Comparison of ENCODE assay signal across 8 cellular contexts in genomic region chr2:181456660-181457120, GRCh38.
A peak's percentile ranks its signal among the peaks of the same experiment; 100 is the strongest.
DNase-seq lines count a peak whose midpoint lies in the region; ATAC-seq and TF ChIP-seq lines count a peak whose summit lies in the region.

No MANE protein-coding gene starts in this region.

- no peak for TF ChIP-seq CTCF in AG04449 (IDR thresholded peaks at IDR 0.05; ENCODE audit: insufficient read depth, low read length, missing control alignments)

- ATAC-seq in GM19043 (IDR thresholded peaks at IDR 0.05; ENCODE audit: low read depth, unreplicated experiment) (peak; percentile 72), HG03196 (IDR thresholded peaks at IDR 0.05; ENCODE audit: unreplicated experiment) (peak; percentile 74)

- no peaks in the 10 kb centered on the region for H3K9me3 ChIP-seq in iPS-20b (ENCODE audit: insufficient read depth, low read depth, low read length)

- CTCF ChIA-PET in AG04449 (lab: Yijun Ruan, JAX): interaction anchor here (0.6 to 2.6 kb wide), 16 partner anchors 9 to 1333 kb away, joined by 3 to 40 read pairs (median 5); no protein-coding TSS in a partner anchor

- H3K4me1 ChIP-seq in iPS-20b (ENCODE audit: insufficient read depth, low read length): no peaks in the 10 kb centered on the region

- POLR2A ChIA-PET in AG04449 (lab: Yijun Ruan, JAX): no interaction called here

- H3K36me3 ChIP-seq in iPS-20b (ENCODE audit: insufficient read depth, low read depth, low read length): no peaks in the 10 kb centered on the region

- peaks cover 69% of the 10 kb centered on the region for H3K27me3 ChIP-seq in iPS-20b (ENCODE audit: insufficient read depth, low read length)

- H3K9ac ChIP-seq in iPS-20b (ENCODE audit: low read depth, low read length): peak overlapping the region; percentile 50; the same call in 1 of the 2 replicates

- H3K27ac ChIP-seq in iPS-20b (ENCODE audit: low read length): no peak overlapping the region

- peak overlapping the region; percentile 73 for H3K4me3 ChIP-seq in AG04449 (ENCODE audit: low read depth, low read length)
- H3K4me3 ChIP-seq in iPS-20b (ENCODE audit: low read length): peak overlapping the region; percentile 69

- DNase-seq in AG04449 (ENCODE audit: low read depth, low spot score): no peak
- DNase-seq in SKM-1 treated with dmso at 0.1 percent for 144 hours (lab: John Stamatoyannopoulos, UW; ENCODE audit: unreplicated experiment): peak; percentile 94
- peak; percentile 34 for DNase-seq in activated naive CD8-positive, alpha-beta T cell treated with anti-CD3 and anti-CD28 coated beads, Interleukin-2, amount 50 U/mL, for 16 hours (ENCODE audit: low read depth, low spot score)
- DNase-seq in stimulated activated CD4-positive, alpha-beta T cell treated with anti-CD3 and anti-CD28 coated beads, Interleukin-15, amount 100 ng/mL, for 48 hours (ENCODE audit: low read depth in 2 of 2): peak; percentile 42 to 57
- no peak for DNase-seq in cerebellar nuclear complex (lab: John Stamatoyannopoulos, UW)

Comparison
In these comparisons a context has a peak if more than half of its experiments do, and no peak if none do; other contexts are left out.
1. DNase-seq: peak in SKM-1 treated with dmso at 0.1 percent for 144 hours (single experiment), activated naive CD8-positive, alpha-beta T cell treated with anti-CD3 and anti-CD28 coated beads, Interleukin-2, amount 50 U/mL, for 16 hours (single experiment) and stimulated activated CD4-positive, alpha-beta T cell treated with anti-CD3 and anti-CD28 coated beads, Interleukin-15, amount 100 ng/mL, for 48 hours (2 of 2); none in AG04449 (single experiment) and cerebellar nuclear complex (0 of 2).